18 cellular contexts compared by ENCODE assay signal in genomic region chr1:151050051-151050688, GRCh38. TPM values are rescaled to one million over a fixed set of nuclear protein-coding genes. Genes with fewer than 3 reads are reported as not detected.
DNase-seq lines count a peak whose midpoint lies in the region; ATAC-seq, FAIRE-seq and TF ChIP-seq lines count a peak whose summit lies in the region.
"Had no signal": no experiment of that assay in that cellular context is flagged by ENCODE, and none has a peak within 500 bp of the region (broad histone marks: within the 10 kb centered on the region; RNA-seq: fewer than 3 reads in every experiment).

No MANE protein-coding gene starts in this region.

- TF ChIP-seq EP300 in HepG2 (IDR thresholded peaks at IDR 0.05; ENCODE audit: low read depth in 2 of 2, low read length in 2 of 2) (no peak), HepG2 (CRISPR knock-in tag; IDR thresholded peaks at IDR 0.05; ENCODE audit: borderline replicate concordance) (no peak), transverse colon (IDR thresholded peaks at IDR 0.05; ENCODE audit: low read depth) (no peak)

- no peak overlapping the region for H4K91ac ChIP-seq in H9 (ENCODE audit: insufficient read length, low read depth, low read length)

- no peak overlapping the region for H3K4ac ChIP-seq in H9 (ENCODE audit: low read depth, low read length)

- TSS peak; percentile 23 for BruUV-seq in HepG2 (replicated peaks; lab: Mats Ljungman, UMichigan)

- H3K4me3 Mint-ChIP-seq in immature natural killer cell (peak overlapping the region in 3 of 5 donors; percentile 25 to 93 (median 62)), H9 (peak overlapping the region in 1 of 2 experiments; percentile 53; a peak in 2 of 5 replicates)

- no peak overlapping the region for H2BK5ac ChIP-seq in H9 (ENCODE audit: insufficient read length, low read length)

- peaks cover 25 to 42% (median 26%) of the 10 kb centered on the region in 3 donors for H3K36me3 Mint-ChIP-seq in immature natural killer cell
- peaks cover 9 to 41% (median 34%) of the 10 kb centered on the region in 3 experiments; a peak in 6 of 7 replicates for H3K36me3 Mint-ChIP-seq in H9 (ENCODE audit: insufficient read depth in 1 of 3, low read depth in 3 of 3)

- TF ChIP-seq CTCF in HepG2 (CRISPR knock-in tag; IDR thresholded peaks at IDR 0.05) = no peak
- no peak for TF ChIP-seq CTCF in right lobe of liver (IDR thresholded peaks at IDR 0.05)
- no peak for TF ChIP-seq CTCF in VCaP (conservative IDR thresholded peaks at IDR 0.05)
- TF ChIP-seq CTCF in transverse colon (IDR thresholded peaks at IDR 0.05) = no peak
- TF ChIP-seq CTCF in H9 (conservative IDR thresholded peaks at IDR 0.05) = no peak

- H3K27me3 ChIP-seq in HepG2 (ENCODE audit: control insufficient read depth in 1 of 2, insufficient read depth in 2 of 2, low read length in 2 of 2) (no peaks in the 10 kb centered on the region), right lobe of liver (no peaks in the 10 kb centered on the region), transverse colon (no peaks in the 10 kb centered on the region), H9 (ENCODE audit: insufficient read depth, low read length) (no peaks in the 10 kb centered on the region)
- H3K27me3 ChIP-seq: brain microvascular endothelial cell, testis had no signal

- H2BK12ac ChIP-seq in H9 (ENCODE audit: insufficient read length, low read depth, low read length) = no peak overlapping the region

- no peak overlapping the region for H3K18ac ChIP-seq in H9 (ENCODE audit: insufficient read length, low read depth, low read length)

- no peak for FAIRE-seq in HepG2 (lab: Jason Lieb, UNC)
- FAIRE-seq: RCC 7860 had no signal

- H3K14ac ChIP-seq in H9 (ENCODE audit: insufficient read depth, low read length) = no peak overlapping the region

- no peak overlapping the region for H2BK120ac ChIP-seq in H9 (ENCODE audit: low read depth, low read length, poor library complexity, severe bottlenecking)

- TF ChIP-seq RAD21 in HepG2 (CRISPR knock-in tag; IDR thresholded peaks at IDR 0.05) = no peak

- no peak overlapping the region for H2AK5ac ChIP-seq in H9 (ENCODE audit: insufficient read length, low read length)

- no peak overlapping the region for H2BK15ac ChIP-seq in H9 (ENCODE audit: low read depth, low read length)

- peak overlapping the region; percentile 83 to 99 (median 94) for H3K27ac Mint-ChIP-seq in immature natural killer cell
- H3K27ac Mint-ChIP-seq in H9 = peak overlapping the region in 1 of 3 experiments; percentile 61; a peak in 1 of 7 replicates

- no peak for ATAC-seq in HepG2
- ATAC-seq in right lobe of liver = no peak

- peaks cover 4% of the 10 kb centered on the region for H3K23me2 ChIP-seq in H9 (ENCODE audit: insufficient read length, low read depth, low read length, poor library complexity, severe bottlenecking)

- no peaks in the 10 kb centered on the region for H3K79me1 ChIP-seq in H9 (ENCODE audit: insufficient read depth, low read depth, low read length, poor library complexity, severe bottlenecking)

- DNase-seq in HepG2 (ENCODE audit: low spot score) (no peak), right lobe of liver (no peak), immature natural killer cell (peak in 1 of 3 donors; percentile 5), transverse colon (no peak), H9 (no peak), NCI-H1105 treated with DMSO at 0.1 percent for 48 hours (lab: John Stamatoyannopoulos, UW) (no peak), pons (ENCODE audit: low spot score) (no peak)
- DNase-seq: brain microvascular endothelial cell; DMS79 treated with DMSO at 0.1 percent for 48 hours; effector CD8-positive, alpha-beta T cell; HCEC 1CT; NCI-H187; stimulated activated CD4-positive, alpha-beta T cell treated with anti-CD3 and anti-CD28 coated beads, Interleukin-12 subunit alpha, Interleukin-12 subunit beta, amount 100 ng/mL, for 4 hours; T-helper 1 cell; testis had no signal

- H3K4me1 ChIP-seq in HepG2 (ENCODE audit: insufficient read depth, low read length) (peaks cover 44% of the 10 kb centered on the region), right lobe of liver (peaks cover 0 to 7% (median 2%) of the 10 kb centered on the region in 4 donors), transverse colon (peaks cover 5 to 17% (median 12%) of the 10 kb centered on the region in 4 donors), H9 (ENCODE audit: insufficient read depth, low read length) (no peaks in the 10 kb centered on the region; the same call in 1 of the 2 replicates)

- H3K36me3 ChIP-seq in HepG2 (replicated peaks in 1 of 2; ENCODE audit: control insufficient read depth in 1 of 2, insufficient read depth in 2 of 2, low read length in 2 of 2) (peaks cover 4 to 20% of the 10 kb centered on the region in 2 experiments), right lobe of liver (peaks cover 5 to 39% (median 20%) of the 10 kb centered on the region in 4 donors), transverse colon (peaks cover 0 to 31% (median 11%) of the 10 kb centered on the region in 4 donors)

- POLR2A ChIA-PET in HepG2 (lab: Yijun Ruan, JAX) = interaction anchor here (1.2 kb wide), 1 partner anchor 9 kb away, joined by 3 read pairs; the partner anchor contains the start of gene CDC42SE1

- H3K9ac ChIP-seq in HepG2 (ENCODE audit: insufficient read depth, low read depth, low read length) (no peak overlapping the region), H9 (ENCODE audit: extremely low read depth, insufficient read length, low read length) (no peak overlapping the region)

- H3K9me3 ChIP-seq in HepG2 (ENCODE audit: low read length) = no peaks in the 10 kb centered on the region
- no peaks in the 10 kb centered on the region for H3K9me3 ChIP-seq in right lobe of liver
- no peaks in the 10 kb centered on the region for H3K9me3 ChIP-seq in transverse colon
- no peaks in the 10 kb centered on the region for H3K9me3 ChIP-seq in H9 (ENCODE audit: control insufficient read depth, low read depth, low read length)
- H3K9me3 ChIP-seq: testis had no signal

- no peak overlapping the region for H3T11ph ChIP-seq in H9 (ENCODE audit: low read length)

- CTCF ChIA-PET in HepG2 (lab: Yijun Ruan, JAX; ENCODE audit: low intra/inter-chr PET ratio, low total read pairs) = no interaction called here

- H3K79me2 ChIP-seq in HepG2 (ENCODE audit: insufficient read depth, low read length) (no peaks in the 10 kb centered on the region), H9 (ENCODE audit: insufficient read depth, low read length) (no peaks in the 10 kb centered on the region)

- H3K9me3 Mint-ChIP-seq in immature natural killer cell = no peaks in the 10 kb centered on the region
- H3K9me3 Mint-ChIP-seq in H9 = no peaks in the 10 kb centered on the region

- no peak overlapping the region for H3K4me3 ChIP-seq in HepG2 (replicated peaks in 1 of 3; ENCODE audit: insufficient read depth in 1 of 3, low read depth in 2 of 3, low read length in 3 of 3)
- no peak overlapping the region for H3K4me3 ChIP-seq in right lobe of liver
- no peak overlapping the region for H3K4me3 ChIP-seq in transverse colon
- H3K4me3 ChIP-seq: lung, testis had no signal

- WGBS in HepG2 (ENCODE audit: low lambda C conversion rate) = 99% methylated on average over 2 of the region's 2 CpGs
- WGBS in right lobe of liver (ENCODE audit: insufficient coverage, low coverage, low lambda C conversion rate, missing lambda C conversion rate) = 73% methylated on average over 2 of the region's 2 CpGs
- WGBS in transverse colon (ENCODE audit: low coverage in 1 of 2), 2 donors = 77 to 84% methylated on average over 2 of the region's 2 CpGs
- no CpG with 5 or more reads among the region's 2 CpGs for WGBS in H9 (ENCODE audit: extremely low coverage, insufficient read length, low lambda C conversion rate)

- intact Hi-C loops in HepG2 (cut with micrococcal nuclease; ENCODE audit: unreplicated experiment) (no loop called here), right lobe of liver (cut with DNase I) (no loop called here), transverse colon (cut with DNase I; ENCODE audit: low total_unique reads) (no loop called here)

- H3K27ac ChIP-seq in HepG2 (ENCODE audit: extremely low read length, insufficient read depth, low read length) (no peak overlapping the region), right lobe of liver (no peak overlapping the region), VCaP (peak overlapping the region; percentile 98; the same call in 1 of the 2 replicates), transverse colon (no peak overlapping the region), H9 (ENCODE audit: insufficient read length, low read depth, low read length) (no peak overlapping the region)
- H3K27ac ChIP-seq: brain microvascular endothelial cell, testis had no signal

- no peak overlapping the region for H3K23ac ChIP-seq in H9 (ENCODE audit: insufficient read length, low read depth, low read length)

- peaks cover 13 to 25% (median 17%) of the 10 kb centered on the region in 3 donors for H3K27me3 Mint-ChIP-seq in immature natural killer cell (ENCODE audit: low read depth in 3 of 3)
- no peaks in the 10 kb centered on the region for H3K27me3 Mint-ChIP-seq in H9 (ENCODE audit: low read depth)

- H2AFZ ChIP-seq in HepG2 (ENCODE audit: low read length) (no peak overlapping the region), H9 (ENCODE audit: low read length) (no peak overlapping the region)

- H4K20me1 ChIP-seq in HepG2 (ENCODE audit: insufficient read depth, low read length) = no peaks in the 10 kb centered on the region
- no peaks in the 10 kb centered on the region for H4K20me1 ChIP-seq in H9 (ENCODE audit: control insufficient read depth, insufficient read depth, insufficient read length)

- no peak overlapping the region for H3K4me2 ChIP-seq in HepG2 (ENCODE audit: low read depth, low read length)
- H3K4me2 ChIP-seq in H9 (ENCODE audit: insufficient read depth, insufficient read length, low read length) = no peak overlapping the region

- in situ Hi-C loops in HepG2 (cut with HindIII; ENCODE audit: extremely low pct_ligation_motif_present, low pct_unique_long_range_greater_than_20kb) = no loop called here
- in situ Hi-C loops in transverse colon (cut with MboI; ENCODE audit: low pct_ligation_motif_present in 1 of 4, low pct_unique_long_range_greater_than_20kb in 1 of 4, low sequenced_read_pairs in 3 of 4) = no loop called here

- no peak for TF ChIP-seq POLR2A in HepG2 (IDR thresholded peaks at IDR 0.05; ENCODE audit: insufficient read depth in 1 of 2, low read depth in 2 of 2, low read length in 2 of 2)
- TF ChIP-seq POLR2A in right lobe of liver (IDR thresholded peaks at IDR 0.05) = no peak
- TF ChIP-seq POLR2A in transverse colon (IDR thresholded peaks at IDR 0.05) = peak; percentile 13

- H3K4me1 Mint-ChIP-seq in immature natural killer cell (peaks cover 82 to 85% of the 10 kb centered on the region in 2 donors), H9 (peaks cover 17 to 19% of the 10 kb centered on the region in 2 experiments)

- no peak overlapping the region for H2BK20ac ChIP-seq in H9 (ENCODE audit: low read depth, low read length, poor library complexity, severe bottlenecking)

- H3K56ac ChIP-seq in H9 (ENCODE audit: insufficient read length, low read depth, low read length) = no peak overlapping the region

- no peak overlapping the region for H4K8ac ChIP-seq in H9 (replicated peaks; ENCODE audit: insufficient read length, low read depth, low read length)

- no peak overlapping the region for H4K5ac ChIP-seq in H9 (ENCODE audit: insufficient read length, low read depth, low read length)

RNA-seq across cellular contexts. Expression of gene C1orf56, which starts 2.6 kb away (rescaled TPM):
- total RNA-seq in HepG2 (2016; rRNA removed; fragmentation: Illumina TruSeq; extraction: Trizol) = 0.74 and 1.5 TPM in 2 replicates
- 1.6 and 2.0 TPM in 2 replicates for total RNA-seq in HepG2 (2016; cell fraction: cytosol; rRNA removed; fragmentation: Illumina TruSeq; extraction: Trizol; ENCODE audit: low read depth)
- 0.97 and 2.5 TPM in 2 replicates for total RNA-seq in HepG2 (2016; cell fraction: insoluble cytoplasmic fraction; rRNA removed; fragmentation: Illumina TruSeq; extraction: Trizol)
- total RNA-seq in HepG2 (2016; cell fraction: membrane; rRNA removed; fragmentation: Illumina TruSeq; extraction: Trizol) = 1.8 and 3.1 TPM in 2 replicates
- 1.8 and 2.4 TPM in 2 replicates for total RNA-seq in HepG2 (2016; cell fraction: nucleus; rRNA removed; fragmentation: Illumina TruSeq; extraction: Trizol)
- 3.2 TPM in 2 replicates for polyA plus RNA-seq in HepG2 (2011; rRNA removed)
- polyA plus RNA-seq in HepG2 (2011; cell fraction: cytosol; rRNA removed) = 2.1 and 3.0 TPM in 2 replicates
- polyA plus RNA-seq in HepG2 (2011; cell fraction: nucleus; rRNA removed) = 2.1 and 2.2 TPM in 2 replicates
- polyA plus RNA-seq in HepG2 (2012) = 2.4 and 3.1 TPM in 2 replicates
- 4.5 and 4.8 TPM in 2 replicates for polyA plus RNA-seq in HepG2 (2016; cell fraction: cytosol; fragmentation: Illumina TruSeq; extraction: Trizol; ENCODE audit: low read depth)
- polyA plus RNA-seq in HepG2 (2016; cell fraction: insoluble cytoplasmic fraction; fragmentation: Illumina TruSeq; extraction: Trizol; ENCODE audit: low read depth) = 1.9 TPM in 2 replicates
- polyA plus RNA-seq in HepG2 (2016; cell fraction: membrane; fragmentation: Illumina TruSeq; extraction: Trizol; ENCODE audit: low read depth) = 3.8 and 4.5 TPM in 2 replicates
- polyA plus RNA-seq in HepG2 (2016; cell fraction: nucleus; fragmentation: Illumina TruSeq; extraction: Trizol; ENCODE audit: insufficient read depth, low read depth) = 3.4 and 4.3 TPM in 2 replicates
- polyA minus RNA-seq in HepG2 (2011; rRNA and poly(A)+ RNA removed; ENCODE audit: low replicate concordance) = 2.7 and 2.8 TPM in 2 replicates
- 2.5 and 3.3 TPM in 2 replicates for polyA minus RNA-seq in HepG2 (2011; cell fraction: cytosol; rRNA and poly(A)+ RNA removed)
- 1.3 and 1.7 TPM in 2 replicates for polyA minus RNA-seq in HepG2 (2011; cell fraction: nucleus; rRNA and poly(A)+ RNA removed)
- 1 to 10 TPM; 2.4 to 5.7 (median 3.8) TPM for total RNA-seq in right lobe of liver
- 1 to 10 TPM; 4.0 to 7.0 (median 4.3) TPM for polyA plus RNA-seq in immature natural killer cell
- 1 to 10 TPM; 1.5 to 3.7 (median 2.8) TPM for total RNA-seq in transverse colon
- 3.6 and 4.8 TPM in 2 replicates for total RNA-seq in H9 (2021)

RNA-seq across cellular contexts. Expression of gene CDC42SE1, which starts 9.3 kb away (rescaled TPM):
- 17.6 and 18.8 TPM in 2 replicates for total RNA-seq in HepG2 (2016; rRNA removed; fragmentation: Illumina TruSeq; extraction: Trizol)
- 4.7 and 5.2 TPM in 2 replicates for total RNA-seq in HepG2 (2016; cell fraction: cytosol; rRNA removed; fragmentation: Illumina TruSeq; extraction: Trizol; ENCODE audit: low read depth)
- 18.1 and 20.0 TPM in 2 replicates for total RNA-seq in HepG2 (2016; cell fraction: insoluble cytoplasmic fraction; rRNA removed; fragmentation: Illumina TruSeq; extraction: Trizol)
- 14.1 and 15.1 TPM in 2 replicates for total RNA-seq in HepG2 (2016; cell fraction: membrane; rRNA removed; fragmentation: Illumina TruSeq; extraction: Trizol)
- 14.5 and 16.7 TPM in 2 replicates for total RNA-seq in HepG2 (2016; cell fraction: nucleus; rRNA removed; fragmentation: Illumina TruSeq; extraction: Trizol)
- polyA plus RNA-seq in HepG2 (2011; rRNA removed) = 17.9 and 20.5 TPM in 2 replicates
- 10.0 and 12.8 TPM in 2 replicates for polyA plus RNA-seq in HepG2 (2011; cell fraction: cytosol; rRNA removed)
- polyA plus RNA-seq in HepG2 (2011; cell fraction: nucleus; rRNA removed) = 31.2 and 42.5 TPM in 2 replicates
- polyA plus RNA-seq in HepG2 (2012) = 9.4 and 12.3 TPM in 2 replicates
- 1.9 and 2.9 TPM in 2 replicates for polyA plus RNA-seq in HepG2 (2016; cell fraction: cytosol; fragmentation: Illumina TruSeq; extraction: Trizol; ENCODE audit: low read depth)
- polyA plus RNA-seq in HepG2 (2016; cell fraction: insoluble cytoplasmic fraction; fragmentation: Illumina TruSeq; extraction: Trizol; ENCODE audit: low read depth) = 14.6 and 17.0 TPM in 2 replicates
- 6.3 and 7.7 TPM in 2 replicates for polyA plus RNA-seq in HepG2 (2016; cell fraction: membrane; fragmentation: Illumina TruSeq; extraction: Trizol; ENCODE audit: low read depth)
- 26.8 and 28.1 TPM in 2 replicates for polyA plus RNA-seq in HepG2 (2016; cell fraction: nucleus; fragmentation: Illumina TruSeq; extraction: Trizol; ENCODE audit: insufficient read depth, low read depth)
- polyA minus RNA-seq in HepG2 (2011; rRNA and poly(A)+ RNA removed; ENCODE audit: low replicate concordance) = 15.8 and 81.0 TPM in 2 replicates
- polyA minus RNA-seq in HepG2 (2011; cell fraction: cytosol; rRNA and poly(A)+ RNA removed) = 8.8 and 9.2 TPM in 2 replicates
- 12.6 and 19.9 TPM in 2 replicates for polyA minus RNA-seq in HepG2 (2011; cell fraction: nucleus; rRNA and poly(A)+ RNA removed)
- 10 to 100 TPM; 15.9 to 37.5 (median 27.3) TPM for total RNA-seq in right lobe of liver
- polyA plus RNA-seq in immature natural killer cell = 100 to 1,000 TPM; 129 to 177 (median 150) TPM
- 10 to 100 TPM; 34.4 to 90.2 (median 57.5) TPM for total RNA-seq in transverse colon
- 83.9 and 87.3 TPM in 2 replicates for total RNA-seq in H9 (2021)

RNA-seq across cellular contexts. Expression of gene MLLT11, which starts 10.0 kb away (rescaled TPM):
- 0.17 and 0.22 TPM in 2 replicates for total RNA-seq in HepG2 (2016; rRNA removed; fragmentation: Illumina TruSeq; extraction: Trizol)
- total RNA-seq in HepG2 (2016; cell fraction: cytosol; rRNA removed; fragmentation: Illumina TruSeq; extraction: Trizol; ENCODE audit: low read depth) = 0.09 TPM in 1 of 2 replicates, not detected in the other
- 0.11 and 0.22 TPM in 2 replicates for total RNA-seq in HepG2 (2016; cell fraction: insoluble cytoplasmic fraction; rRNA removed; fragmentation: Illumina TruSeq; extraction: Trizol)
- total RNA-seq in HepG2 (2016; cell fraction: membrane; rRNA removed; fragmentation: Illumina TruSeq; extraction: Trizol) = 0.17 and 0.19 TPM in 2 replicates
- total RNA-seq in HepG2 (2016; cell fraction: nucleus; rRNA removed; fragmentation: Illumina TruSeq; extraction: Trizol) = 0.09 TPM in 1 of 2 replicates, not detected in the other
- 0.14 and 0.21 TPM in 2 replicates for polyA plus RNA-seq in HepG2 (2011; rRNA removed)
- polyA plus RNA-seq in HepG2 (2011; cell fraction: cytosol; rRNA removed) = 0.07 and 0.19 TPM in 2 replicates
- polyA plus RNA-seq in HepG2 (2011; cell fraction: nucleus; rRNA removed) = 0.11 and 0.17 TPM in 2 replicates
- polyA plus RNA-seq in HepG2 (2012) = 0.25 and 0.31 TPM in 2 replicates
- polyA plus RNA-seq in HepG2 (2016; cell fraction: cytosol; fragmentation: Illumina TruSeq; extraction: Trizol; ENCODE audit: low read depth) = 0.06 and 0.08 TPM in 2 replicates
- polyA plus RNA-seq in HepG2 (2016; cell fraction: insoluble cytoplasmic fraction; fragmentation: Illumina TruSeq; extraction: Trizol; ENCODE audit: low read depth) = 0.19 and 0.23 TPM in 2 replicates
- polyA plus RNA-seq in HepG2 (2016; cell fraction: membrane; fragmentation: Illumina TruSeq; extraction: Trizol; ENCODE audit: low read depth) = 0.06 and 0.14 TPM in 2 replicates
- 0.40 TPM in 1 of 2 replicates, not detected in the other for polyA plus RNA-seq in HepG2 (2016; cell fraction: nucleus; fragmentation: Illumina TruSeq; extraction: Trizol; ENCODE audit: insufficient read depth, low read depth)
- polyA minus RNA-seq in HepG2 (2011; rRNA and poly(A)+ RNA removed; ENCODE audit: low replicate concordance) = 0.04 and 0.47 TPM in 2 replicates
- not detected in 2 replicates for polyA minus RNA-seq in HepG2 (2011; cell fraction: cytosol; rRNA and poly(A)+ RNA removed)
- 0.13 and 0.25 TPM in 2 replicates for polyA minus RNA-seq in HepG2 (2011; cell fraction: nucleus; rRNA and poly(A)+ RNA removed)
- under 1 TPM; 0.24 to 0.56 (median 0.40) TPM for total RNA-seq in right lobe of liver
- 1 to 10 TPM; 4.2 to 7.9 (median 6.0) TPM for polyA plus RNA-seq in immature natural killer cell
- total RNA-seq in transverse colon = 1 to 10 TPM in 3 of 4 donors, not detected in 1; 1.2 to 3.2 (median 1.3) TPM
- 13.0 and 13.2 TPM in 2 replicates for total RNA-seq in H9 (2021)

RNA-seq across cellular contexts. Expression of gene BNIPL, which starts 13.8 kb away (rescaled TPM):
- total RNA-seq in HepG2 (2016; rRNA removed; fragmentation: Illumina TruSeq; extraction: Trizol) = 0.20 and 0.40 TPM in 2 replicates
- 0.10 and 0.62 TPM in 2 replicates for total RNA-seq in HepG2 (2016; cell fraction: cytosol; rRNA removed; fragmentation: Illumina TruSeq; extraction: Trizol; ENCODE audit: low read depth)
- total RNA-seq in HepG2 (2016; cell fraction: insoluble cytoplasmic fraction; rRNA removed; fragmentation: Illumina TruSeq; extraction: Trizol) = 0.19 and 0.41 TPM in 2 replicates
- 0.21 and 0.40 TPM in 2 replicates for total RNA-seq in HepG2 (2016; cell fraction: membrane; rRNA removed; fragmentation: Illumina TruSeq; extraction: Trizol)
- total RNA-seq in HepG2 (2016; cell fraction: nucleus; rRNA removed; fragmentation: Illumina TruSeq; extraction: Trizol) = 0.50 and 1.3 TPM in 2 replicates
- polyA plus RNA-seq in HepG2 (2011; rRNA removed) = 0.84 and 1.1 TPM in 2 replicates
- 0.13 and 0.17 TPM in 2 replicates for polyA plus RNA-seq in HepG2 (2011; cell fraction: cytosol; rRNA removed)
- 3.3 and 3.7 TPM in 2 replicates for polyA plus RNA-seq in HepG2 (2011; cell fraction: nucleus; rRNA removed)
- polyA plus RNA-seq in HepG2 (2012) = 0.52 and 0.79 TPM in 2 replicates
- 0.08 TPM in 2 replicates for polyA plus RNA-seq in HepG2 (2016; cell fraction: cytosol; fragmentation: Illumina TruSeq; extraction: Trizol; ENCODE audit: low read depth)
- 0.33 TPM in 1 of 2 replicates, not detected in the other for polyA plus RNA-seq in HepG2 (2016; cell fraction: insoluble cytoplasmic fraction; fragmentation: Illumina TruSeq; extraction: Trizol; ENCODE audit: low read depth)
- 0.05 and 0.16 TPM in 2 replicates for polyA plus RNA-seq in HepG2 (2016; cell fraction: membrane; fragmentation: Illumina TruSeq; extraction: Trizol; ENCODE audit: low read depth)
- 1.8 and 2.4 TPM in 2 replicates for polyA plus RNA-seq in HepG2 (2016; cell fraction: nucleus; fragmentation: Illumina TruSeq; extraction: Trizol; ENCODE audit: insufficient read depth, low read depth)
- 0.66 and 1.5 TPM in 2 replicates for polyA minus RNA-seq in HepG2 (2011; rRNA and poly(A)+ RNA removed; ENCODE audit: low replicate concordance)
- 0.26 TPM in 1 of 2 replicates, not detected in the other for polyA minus RNA-seq in HepG2 (2011; cell fraction: cytosol; rRNA and poly(A)+ RNA removed)
- 1.2 and 2.1 TPM in 2 replicates for polyA minus RNA-seq in HepG2 (2011; cell fraction: nucleus; rRNA and poly(A)+ RNA removed)
- total RNA-seq in right lobe of liver = under 1 TPM in 5 of 6 experiments, not detected in 1; 0.12 to 0.76 (median 0.42) TPM
- polyA plus RNA-seq in immature natural killer cell = under 1 TPM in 1 of 3 donors, not detected in 2; 0.18 TPM
- 1 to 10 TPM in 2 of 4 donors, under 1 TPM in 1, not detected in 1; 0.68 to 10.0 (median 2.5) TPM for total RNA-seq in transverse colon
- 1.2 and 1.5 TPM in 2 replicates for total RNA-seq in H9 (2021)

RNA-seq across cellular contexts. Expression of gene GABPB2, which starts 20.4 kb away (rescaled TPM):
- total RNA-seq in HepG2 (2016; rRNA removed; fragmentation: Illumina TruSeq; extraction: Trizol) = not detected in 2 replicates
- total RNA-seq in HepG2 (2016; cell fraction: cytosol; rRNA removed; fragmentation: Illumina TruSeq; extraction: Trizol; ENCODE audit: low read depth) = 0.26 TPM in 1 of 2 replicates, not detected in the other
- not detected in 2 replicates for total RNA-seq in HepG2 (2016; cell fraction: insoluble cytoplasmic fraction; rRNA removed; fragmentation: Illumina TruSeq; extraction: Trizol)
- not detected in 2 replicates for total RNA-seq in HepG2 (2016; cell fraction: membrane; rRNA removed; fragmentation: Illumina TruSeq; extraction: Trizol)
- not detected in 2 replicates for total RNA-seq in HepG2 (2016; cell fraction: nucleus; rRNA removed; fragmentation: Illumina TruSeq; extraction: Trizol)
- 0.09 TPM in 1 of 2 replicates, not detected in the other for polyA plus RNA-seq in HepG2 (2011; rRNA removed)
- 0.03 TPM in 2 replicates for polyA plus RNA-seq in HepG2 (2011; cell fraction: cytosol; rRNA removed)
- polyA plus RNA-seq in HepG2 (2011; cell fraction: nucleus; rRNA removed) = 0.02 TPM in 1 of 2 replicates, not detected in the other
- not detected in 2 replicates for polyA plus RNA-seq in HepG2 (2012)
- not detected in 2 replicates for polyA plus RNA-seq in HepG2 (2016; cell fraction: cytosol; fragmentation: Illumina TruSeq; extraction: Trizol; ENCODE audit: low read depth)
- polyA plus RNA-seq in HepG2 (2016; cell fraction: insoluble cytoplasmic fraction; fragmentation: Illumina TruSeq; extraction: Trizol; ENCODE audit: low read depth) = not detected in 2 replicates
- polyA plus RNA-seq in HepG2 (2016; cell fraction: membrane; fragmentation: Illumina TruSeq; extraction: Trizol; ENCODE audit: low read depth) = not detected in 2 replicates
- not detected in 2 replicates for polyA plus RNA-seq in HepG2 (2016; cell fraction: nucleus; fragmentation: Illumina TruSeq; extraction: Trizol; ENCODE audit: insufficient read depth, low read depth)
- polyA minus RNA-seq in HepG2 (2011; rRNA and poly(A)+ RNA removed; ENCODE audit: low replicate concordance) = 40.1 TPM in 1 of 2 replicates, not detected in the other
- not detected in 2 replicates for polyA minus RNA-seq in HepG2 (2011; cell fraction: cytosol; rRNA and poly(A)+ RNA removed)
- polyA minus RNA-seq in HepG2 (2011; cell fraction: nucleus; rRNA and poly(A)+ RNA removed) = under 0.01 and 0.25 TPM in 2 replicates
- 1 to 10 TPM; 2.0 to 6.5 (median 5.0) TPM for total RNA-seq in right lobe of liver
- polyA plus RNA-seq in immature natural killer cell = 10 to 100 TPM in 1 of 3 donors, 1 to 10 TPM in 2; 5.1 to 14.2 (median 5.7) TPM
- total RNA-seq in transverse colon = 10 to 100 TPM in 3 of 4 donors, 1 to 10 TPM in 1; 9.6 to 19.8 (median 10.2) TPM
- 3.8 and 4.1 TPM in 2 replicates for total RNA-seq in H9 (2021)
